10 cellular contexts compared by ENCODE assay signal in genomic region chr4:52715255-52715897, GRCh38. TPM values are rescaled to one million over a fixed set of nuclear protein-coding genes. Genes with fewer than 3 reads are reported as not detected.
DNase-seq lines count a peak whose midpoint lies in the region; ATAC-seq and TF ChIP-seq lines count a peak whose summit lies in the region.
"Had no signal": no experiment of that assay in that cellular context is flagged by ENCODE, and none has a peak within 500 bp of the region (broad histone marks: within the 10 kb centered on the region; RNA-seq: fewer than 3 reads in every experiment).

No MANE protein-coding gene starts in this region.

- CTCF ChIA-PET in SK-N-SH (lab: Yijun Ruan, JAX) = interaction anchor here (1.8 kb wide), 1 partner anchor 170 kb away, joined by 4 read pairs; no protein-coding TSS in a partner anchor
- CTCF ChIA-PET in activated CD4-positive, alpha-beta memory T cell treated with anti-CD3 and anti-CD28 coated beads, Interleukin-2, amount 10 ng/mL, durations not matched to agents 7 days and 5 days (lab: Charles Lee) = no interaction called here
- CTCF ChIA-PET in naive thymus-derived CD4-positive, alpha-beta T cell (lab: Charles Lee) = no interaction called here

- peak overlapping the region in 1 of 2 experiments; percentile 43; a peak in 2 of 4 replicates for H3K27ac ChIP-seq in SK-N-SH (ENCODE audit: low read depth in 2 of 2, low read length in 1 of 2)
- no peak overlapping the region for H3K27ac ChIP-seq in naive thymus-derived CD4-positive, alpha-beta T cell (ENCODE audit: low read depth, low read length)

- H3K27me3 Mint-ChIP-seq in activated CD4-positive, alpha-beta memory T cell treated with anti-CD3 and anti-CD28 coated beads, Interleukin-2, amount 10 ng/mL, durations not matched to agents 7 days and 5 days = no peaks in the 10 kb centered on the region
- no peaks in the 10 kb centered on the region for H3K27me3 Mint-ChIP-seq in naive thymus-derived CD4-positive, alpha-beta T cell

- H2AFZ ChIP-seq in SK-N-SH (ENCODE audit: low read depth) = no peak overlapping the region

- peaks cover 10 to 33% of the 10 kb centered on the region in 2 experiments; a peak in 2 of 4 replicates for H3K4me1 ChIP-seq in SK-N-SH (ENCODE audit: control insufficient read depth in 1 of 2, insufficient read depth in 2 of 2, low read depth in 1 of 2, low read length in 1 of 2)
- peaks cover 23 to 24% of the 10 kb centered on the region in 2 donors for H3K4me1 ChIP-seq in naive thymus-derived CD4-positive, alpha-beta T cell (ENCODE audit: control insufficient read depth in 2 of 2, insufficient read depth in 2 of 2, low read length in 2 of 2)

- H3K36me3 Mint-ChIP-seq in activated CD4-positive, alpha-beta memory T cell treated with anti-CD3 and anti-CD28 coated beads, Interleukin-2, amount 10 ng/mL, durations not matched to agents 7 days and 5 days (ENCODE audit: low read depth) = peaks cover 55% of the 10 kb centered on the region
- peaks cover 0 to 31% (median 14%) of the 10 kb centered on the region in 5 donors for H3K36me3 Mint-ChIP-seq in naive thymus-derived CD4-positive, alpha-beta T cell

- H3K9ac ChIP-seq in SK-N-SH = no peak overlapping the region

- no peak overlapping the region; a peak in 1 of 4 replicates for H3K4me3 ChIP-seq in SK-N-SH (ENCODE audit: low read depth in 2 of 2, low read length in 1 of 2)
- H3K4me3 ChIP-seq in HFF-Myc (replicated peaks; ENCODE audit: low read depth, low read length) = peak overlapping the region; percentile 92
- H3K4me3 ChIP-seq in naive thymus-derived CD4-positive, alpha-beta T cell (ENCODE audit: low read length) = no peak overlapping the region

- no peaks in the 10 kb centered on the region for H3K9me3 Mint-ChIP-seq in activated CD4-positive, alpha-beta memory T cell treated with anti-CD3 and anti-CD28 coated beads, Interleukin-2, amount 10 ng/mL, durations not matched to agents 7 days and 5 days
- H3K9me3 Mint-ChIP-seq in naive thymus-derived CD4-positive, alpha-beta T cell = peaks cover 0 to 2% (median 0%) of the 10 kb centered on the region in 11 donors

- peak overlapping the region; percentile 90 for H3K4me3 Mint-ChIP-seq in activated CD4-positive, alpha-beta memory T cell treated with anti-CD3 and anti-CD28 coated beads, Interleukin-2, amount 10 ng/mL, durations not matched to agents 7 days and 5 days
- H3K4me3 Mint-ChIP-seq in naive thymus-derived CD4-positive, alpha-beta T cell = peak overlapping the region in 7 of 10 donors; percentile 6 to 96 (median 82)

- peaks cover 30 to 33% of the 10 kb centered on the region in 2 experiments for H3K36me3 ChIP-seq in SK-N-SH (replicated peaks in 1 of 2; ENCODE audit: control insufficient read depth in 1 of 2, insufficient read depth in 2 of 2, low read length in 1 of 2)
- H3K36me3 ChIP-seq in naive thymus-derived CD4-positive, alpha-beta T cell (ENCODE audit: control insufficient read depth in 2 of 3, insufficient read depth in 3 of 3, low read length in 3 of 3) = peaks cover 0 to 15% (median 8%) of the 10 kb centered on the region in 3 experiments

- no peaks in the 10 kb centered on the region for H4K20me1 ChIP-seq in SK-N-SH (ENCODE audit: insufficient read depth)

- POLR2A ChIA-PET in SK-N-SH (lab: Yijun Ruan, JAX) = no interaction called here
- POLR2A ChIA-PET in activated CD4-positive, alpha-beta memory T cell treated with anti-CD3 and anti-CD28 coated beads, Interleukin-2, amount 10 ng/mL, durations not matched to agents 7 days and 5 days (lab: Charles Lee) = no interaction called here
- POLR2A ChIA-PET in naive thymus-derived CD4-positive, alpha-beta T cell (lab: Charles Lee) = no interaction called here

- TF ChIP-seq CTCF in SK-N-SH (IDR thresholded peaks at IDR 0.05) (no peak), HFF-Myc (IDR thresholded peaks at IDR 0.05; ENCODE audit: low read depth, low read length, missing control alignments) (no peak)

- H3K9me3 ChIP-seq in SK-N-SH = no peaks in the 10 kb centered on the region
- no peaks in the 10 kb centered on the region for H3K9me3 ChIP-seq in naive thymus-derived CD4-positive, alpha-beta T cell (ENCODE audit: control insufficient read depth in 2 of 3, low read length in 3 of 3)

- 92% methylated on average over 7 of the region's 7 CpGs for WGBS in SK-N-SH (ENCODE audit: low lambda C conversion rate)

- H3K4me1 Mint-ChIP-seq in activated CD4-positive, alpha-beta memory T cell treated with anti-CD3 and anti-CD28 coated beads, Interleukin-2, amount 10 ng/mL, durations not matched to agents 7 days and 5 days = peaks cover 58% of the 10 kb centered on the region
- H3K4me1 Mint-ChIP-seq in naive thymus-derived CD4-positive, alpha-beta T cell = peaks cover 23 to 46% (median 39%) of the 10 kb centered on the region in 7 donors

- H3K9me2 ChIP-seq in SK-N-SH = no peaks in the 10 kb centered on the region

- DNase-seq in SK-N-SH (no peak), HFF-Myc (ENCODE audit: extremely low read depth, low read depth) (no peak), NCI-H1092 treated with DMSO at 0.1 percent for 48 hours (lab: John Stamatoyannopoulos, UW) (no peak), NOMO-1 (lab: John Stamatoyannopoulos, UW; ENCODE audit: unreplicated experiment in 2 of 2) (no peak), left lobe of liver (ENCODE audit: low spot score) (no peak)
- DNase-seq in activated CD4-positive, alpha-beta memory T cell treated with anti-CD3 and anti-CD28 coated beads, Interleukin-2, amount 10 ng/mL, durations not matched to agents 7 days and 5 days = no peak
- no peak for DNase-seq in naive thymus-derived CD4-positive, alpha-beta T cell
- DNase-seq: activated gamma-delta T cell treated with Interleukin-2 at 50 U/mL for 16 hours, nucleus accumbens had no signal

- intact Hi-C loops in naive thymus-derived CD4-positive, alpha-beta T cell (cut with micrococcal nuclease) = loop anchor here in 1 of 2 donors (10.0 kb wide), 1 partner anchor 681 kb away; the partner anchor contains the start of gene SGCB

- ATAC-seq in SK-N-SH treated with all-trans-retinoic acid at 6 μM for 48 hours = no peak
- ATAC-seq in naive thymus-derived CD4-positive, alpha-beta T cell = no peak
- no peak for ATAC-seq in left lobe of liver

- TF ChIP-seq RAD21 in SK-N-SH (IDR thresholded peaks at IDR 0.05; ENCODE audit: low read length) = no peak

- no peaks in the 10 kb centered on the region for H3K27me3 ChIP-seq in SK-N-SH (ENCODE audit: insufficient read depth)
- H3K27me3 ChIP-seq in naive thymus-derived CD4-positive, alpha-beta T cell (ENCODE audit: control insufficient read depth in 2 of 2, insufficient read depth in 2 of 2, low read length in 2 of 2) = no peaks in the 10 kb centered on the region

- peaks cover 26% of the 10 kb centered on the region for H3K79me2 ChIP-seq in SK-N-SH (ENCODE audit: insufficient read depth)

- peaks cover 23% of the 10 kb centered on the region for H3F3A ChIP-seq in SK-N-SH (replicated peaks; ENCODE audit: insufficient read depth)

- H3K4me2 ChIP-seq in SK-N-SH = 0 out of 2 replicates have a peak overlapping the region, but pooled peaks have one; percentile 95

- peak overlapping the region; percentile 93 for H3K27ac Mint-ChIP-seq in activated CD4-positive, alpha-beta memory T cell treated with anti-CD3 and anti-CD28 coated beads, Interleukin-2, amount 10 ng/mL, durations not matched to agents 7 days and 5 days
- peak overlapping the region in 5 of 9 donors; percentile 30 to 67 (median 56) for H3K27ac Mint-ChIP-seq in naive thymus-derived CD4-positive, alpha-beta T cell

- no peak for TF ChIP-seq EP300 in SK-N-SH (IDR thresholded peaks at IDR 0.05; ENCODE audit: borderline replicate concordance in 1 of 2, low read depth in 1 of 2, low read length in 1 of 2)

TF ChIP-seq in SK-N-SH, 30 proteins besides CTCF, POLR2A, EP300 and RAD21 (continues in another document):
- TF ChIP-seq SMC3 (IDR thresholded peaks at IDR 0.05; ENCODE audit: low read depth, low read length) (no peak), NRF1 (IDR thresholded peaks at IDR 0.05; ENCODE audit: low read depth, low read length) (no peak), ELF1 (IDR thresholded peaks at IDR 0.05) (no peak), MAX (IDR thresholded peaks at IDR 0.05; ENCODE audit: low read depth) (no peak)

TF ChIP-seq in SK-N-SH treated with all-trans-retinoic acid at 6 μM for 48 hours, 23 proteins besides CTCF, POLR2A, EP300 and RAD21:
- TF ChIP-seq OSR1 (CRISPR knock-in tag; IDR thresholded peaks at IDR 0.05) (no peak), CSRNP3 (CRISPR knock-in tag; IDR thresholded peaks at IDR 0.05) (no peak), ZNF70 (CRISPR knock-in tag; IDR thresholded peaks at IDR 0.05) (no peak), ZC3H10 (CRISPR knock-in tag; IDR thresholded peaks at IDR 0.05) (no peak), ESRRG (CRISPR knock-in tag; IDR thresholded peaks at IDR 0.05) (no peak)

RNA-seq across cellular contexts. Expression of gene ERVMER34-1, which starts 35.8 kb away (rescaled TPM):
- polyA plus RNA-seq in SK-N-SH (2012; rRNA removed) = 0.05 and 0.06 TPM in 2 replicates
- 0.08 and 0.09 TPM in 2 replicates for polyA plus RNA-seq in SK-N-SH (2012; cell fraction: cytosol; rRNA removed)
- polyA plus RNA-seq in SK-N-SH (2012; cell fraction: nucleus; rRNA removed) = 0.02 TPM in 1 of 2 replicates, not detected in the other
- not detected for total RNA-seq in activated CD4-positive, alpha-beta memory T cell treated with anti-CD3 and anti-CD28 coated beads, Interleukin-2, amount 10 ng/mL, durations not matched to agents 7 days and 5 days
- total RNA-seq in naive thymus-derived CD4-positive, alpha-beta T cell = not detected
- not detected for polyA plus RNA-seq in naive thymus-derived CD4-positive, alpha-beta T cell
- not detected for total RNA-seq in left lobe of liver

RNA-seq across cellular contexts. Expression of gene USP46, which starts 56.3 kb away (rescaled TPM):
- polyA plus RNA-seq in SK-N-SH (2012; rRNA removed) = 4.5 and 6.0 TPM in 2 replicates
- polyA plus RNA-seq in SK-N-SH (2012; cell fraction: cytosol; rRNA removed) = 7.2 and 8.1 TPM in 2 replicates
- 2.3 and 6.1 TPM in 2 replicates for polyA plus RNA-seq in SK-N-SH (2012; cell fraction: nucleus; rRNA removed)
- total RNA-seq in activated CD4-positive, alpha-beta memory T cell treated with anti-CD3 and anti-CD28 coated beads, Interleukin-2, amount 10 ng/mL, durations not matched to agents 7 days and 5 days = 10 to 100 TPM; 13.1 to 15.0 TPM
- 10 to 100 TPM in 1 of 5 experiments, 1 to 10 TPM in 4; 3.0 to 11.7 (median 4.0) TPM for total RNA-seq in naive thymus-derived CD4-positive, alpha-beta T cell
- polyA plus RNA-seq in naive thymus-derived CD4-positive, alpha-beta T cell = 1 to 10 TPM in 1 of 2 donors, under 1 TPM in 1; 0.89 to 3.0 TPM
- 4.9 TPM for total RNA-seq in left lobe of liver
